In the genomic region with DNA sequence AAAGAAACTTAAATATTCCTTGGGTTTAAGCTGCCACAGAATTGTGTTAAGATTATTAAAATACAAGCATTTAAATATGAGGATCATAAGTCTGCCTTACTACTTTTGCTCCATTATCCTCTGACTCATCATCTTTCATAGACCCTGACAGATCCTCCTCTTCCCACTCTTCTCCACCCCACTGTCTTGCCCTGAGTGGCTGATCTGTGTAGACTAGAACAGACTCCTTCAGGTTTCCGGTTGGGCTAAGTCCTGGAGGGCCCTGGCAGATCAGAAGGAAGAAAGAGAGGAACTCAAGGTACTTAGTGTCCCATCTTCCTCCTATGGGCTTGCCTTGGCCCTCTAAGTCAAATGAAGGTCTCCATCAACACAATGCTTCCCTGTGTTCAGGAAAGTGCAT, we compare ENCODE assay signal across 17 cellular contexts. TPM values are rescaled to one million over a fixed set of nuclear protein-coding genes. Genes with fewer than 3 reads are reported as not detected.
DNase-seq lines count a peak whose midpoint lies in the region; ATAC-seq and TF ChIP-seq lines count a peak whose summit lies in the region.
"Had no signal": no experiment of that assay in that cellular context is flagged by ENCODE, and none has a peak within 500 bp of the region (broad histone marks: within the 10 kb centered on the region; RNA-seq: fewer than 3 reads in every experiment).

No MANE protein-coding gene starts in this region.

- ATAC-seq in HG02571 (IDR thresholded peaks at IDR 0.05; ENCODE audit: unreplicated experiment) (no peak), HG03342 (IDR thresholded peaks at IDR 0.05; ENCODE audit: unreplicated experiment) (no peak)
- ATAC-seq: Panc1 had no signal

- no peaks in the 10 kb centered on the region for H3K9me3 Mint-ChIP-seq in chondrocyte (ENCODE audit: low read depth)

- H3K27me3 ChIP-seq in skeletal muscle satellite cell (ENCODE audit: control insufficient read depth, insufficient read depth, low read length) (no peaks in the 10 kb centered on the region), Karpas-422 (ENCODE audit: low read length) (no peaks in the 10 kb centered on the region)
- H3K27me3 ChIP-seq: BE2C, MG63 had no signal

- H3K79me2 ChIP-seq in Karpas-422 (ENCODE audit: low read length) = no peaks in the 10 kb centered on the region

- H3K36me3 Mint-ChIP-seq in chondrocyte (ENCODE audit: low read depth) = no peaks in the 10 kb centered on the region
- H3K36me3 Mint-ChIP-seq: CD4-positive, alpha-beta memory T cell had no signal

- peak overlapping the region; percentile 53 for H3K9ac ChIP-seq in skeletal muscle satellite cell (ENCODE audit: low read depth, low read length)
- H3K9ac ChIP-seq in Karpas-422 (ENCODE audit: low read length) = no peak overlapping the region
- H3K9ac ChIP-seq: KMS-11 had no signal

- H3K4me2 ChIP-seq in skeletal muscle satellite cell (ENCODE audit: low read length) = peak overlapping the region; percentile 36
- no peak overlapping the region for H3K4me2 ChIP-seq in Karpas-422 (ENCODE audit: low read depth, low read length, poor library complexity, severe bottlenecking)
- H3K4me2 ChIP-seq: KMS-11 had no signal

- H3K27me3 Mint-ChIP-seq in chondrocyte (ENCODE audit: low read depth) = no peaks in the 10 kb centered on the region

- no peak for TF ChIP-seq CTCF in chondrocyte (IDR thresholded peaks at IDR 0.05)

- no peaks in the 10 kb centered on the region for H3K9me2 ChIP-seq in Karpas-422 (replicated peaks; ENCODE audit: insufficient read depth, low read length)

- H3K36me3 ChIP-seq in skeletal muscle satellite cell (ENCODE audit: insufficient read depth, low read length) (no peaks in the 10 kb centered on the region), Karpas-422 (ENCODE audit: insufficient read depth, low read length) (no peaks in the 10 kb centered on the region)
- H3K36me3 ChIP-seq: BE2C, MG63 had no signal

- H2AFZ ChIP-seq in Karpas-422 (ENCODE audit: low read length) = no peak overlapping the region

- H3K4me3 Mint-ChIP-seq in chondrocyte (ENCODE audit: unreplicated experiment) = no peak overlapping the region
- H3K4me3 Mint-ChIP-seq: CD4-positive, alpha-beta memory T cell had no signal

- peak overlapping the region; percentile 2 for H3K4me3 ChIP-seq in skeletal muscle satellite cell (ENCODE audit: low read length)
- H3K4me3 ChIP-seq in Karpas-422 (ENCODE audit: low read length) = no peak overlapping the region
- H3K4me3 ChIP-seq: MG63 had no signal

- peak overlapping the region; percentile 91 for H3K27ac Mint-ChIP-seq in chondrocyte (ENCODE audit: unreplicated experiment)
- H3K27ac Mint-ChIP-seq: CD4-positive, alpha-beta memory T cell had no signal

- no peaks in the 10 kb centered on the region for H3K9me3 ChIP-seq in skeletal muscle satellite cell (replicated peaks; ENCODE audit: low read length)
- no peaks in the 10 kb centered on the region for H3K9me3 ChIP-seq in Karpas-422 (ENCODE audit: low read length)
- H3K9me3 ChIP-seq: BE2C had no signal

- H3K27ac ChIP-seq in Karpas-422 (ENCODE audit: low read length) = no peak overlapping the region
- H3K27ac ChIP-seq: KMS-11 had no signal

- H3K4me1 ChIP-seq in skeletal muscle satellite cell (ENCODE audit: control insufficient read depth, insufficient read depth, low read length) (peaks cover 36% of the 10 kb centered on the region), Karpas-422 (ENCODE audit: low read length) (no peaks in the 10 kb centered on the region)

- H3K4me1 Mint-ChIP-seq in chondrocyte (ENCODE audit: low read depth) = peaks cover 55% of the 10 kb centered on the region
- H3K4me1 Mint-ChIP-seq: CD4-positive, alpha-beta memory T cell had no signal

- no peaks in the 10 kb centered on the region for H4K20me1 ChIP-seq in Karpas-422 (ENCODE audit: insufficient read depth, low read depth, low read length)

- peak; percentile 46 for DNase-seq in EL
- peak; percentile 31 for DNase-seq in NCI-H226
- DNase-seq in chondrocyte (ENCODE audit: low spot score) = no peak
- DNase-seq in Karpas-422 = no peak
- DNase-seq: BE2C; CD4-positive, alpha-beta memory T cell; H7; MG63; NCI-H1105; NCI-H187; NCI-H774; SHP77 treated with DMSO at 0.1 percent for 48 hours had no signal

RNA-seq across cellular contexts. Expression of gene PALLD, which starts 30.7 kb away (rescaled TPM):
- 886 to 1,317 TPM (median 900 TPM) in 3 replicates for total RNA-seq in chondrocyte
- total RNA-seq in skeletal muscle satellite cell (2012; rRNA removed) = 13.9 and 40.4 TPM in 2 replicates
- total RNA-seq in Karpas-422 (2014; rRNA removed; shearing (Covaris generic); ENCODE audit: low replicate concordance) = 0.32 and 0.71 TPM in 2 replicates

RNA-seq across cellular contexts. Expression of gene DDX60L, which starts 47.3 kb away (rescaled TPM):
- 4.2 to 7.5 TPM (median 4.9 TPM) in 3 replicates for total RNA-seq in chondrocyte
- total RNA-seq in skeletal muscle satellite cell (2012; rRNA removed) = 14.4 and 18.8 TPM in 2 replicates
- total RNA-seq in Karpas-422 (2014; rRNA removed; shearing (Covaris generic); ENCODE audit: low replicate concordance) = 4.8 and 22.4 TPM in 2 replicates

Comparison
In these comparisons a context has a peak if more than half of its experiments do, and no peak if none do; other contexts are left out.
1. DNase-seq: peak in EL (single experiment) and NCI-H226 (single experiment); none in chondrocyte (single experiment) and Karpas-422 (single experiment).
2. RNA of gene PALLD, which starts 30.7 kb away (total RNA-seq): 886 to 1,317 TPM in chondrocyte; 0.32 to 0.71 TPM in Karpas-422; every median in the first group is over 100 times any median in the second.